Comparison of ENCODE assay signal across 11 cellular contexts in genomic region chr7:5217851-5218331, GRCh38. TPM values are rescaled to one million over a fixed set of nuclear protein-coding genes. Genes with fewer than 3 reads are reported as not detected.
DNase-seq lines count a peak whose midpoint lies in the region; ATAC-seq and TF ChIP-seq lines count a peak whose summit lies in the region.
"Had no signal": no experiment of that assay in that cellular context is flagged by ENCODE, and none has a peak within 500 bp of the region (broad histone marks: within the 10 kb centered on the region; RNA-seq: fewer than 3 reads in every experiment).

No MANE protein-coding gene starts in this region.

- H4K20me1 ChIP-seq in MM.1S (ENCODE audit: insufficient read depth, low read length): no peaks in the 10 kb centered on the region

- H3K9me3 ChIP-seq in heart left ventricle (no peaks in the 10 kb centered on the region), MM.1S (replicated peaks; ENCODE audit: insufficient read depth, low read length) (no peaks in the 10 kb centered on the region)

- H3K9me2 ChIP-seq in MM.1S (replicated peaks; ENCODE audit: insufficient read depth, low read length): no peaks in the 10 kb centered on the region

- H3K4me1 Mint-ChIP-seq in type B pancreatic cell (ENCODE audit: unreplicated experiment): peaks cover 12% of the 10 kb centered on the region
- H3K4me1 Mint-ChIP-seq: immature natural killer cell had no signal

- H3K27ac ChIP-seq in heart left ventricle (peak overlapping the region in 1 of 12 donors; percentile 78), MM.1S (ENCODE audit: low read length) (peak overlapping the region; percentile 84)
- H3K27ac ChIP-seq: epithelial cell of prostate had no signal

- no peak overlapping the region for H3K4me3 Mint-ChIP-seq in type B pancreatic cell
- H3K4me3 Mint-ChIP-seq: immature natural killer cell had no signal

- H3K9ac ChIP-seq in MM.1S (ENCODE audit: low read length): peak overlapping the region; percentile 25; the same call in 1 of the 2 replicates

- H3K27me3 ChIP-seq in heart left ventricle (no peaks in the 10 kb centered on the region), MM.1S (replicated peaks; ENCODE audit: insufficient read depth, low read length) (no peaks in the 10 kb centered on the region)

- peak overlapping the region; percentile 34; the same call in 1 of the 2 replicates for H3K4me2 ChIP-seq in MM.1S (ENCODE audit: low read depth, low read length)

- DNase-seq in cardiac septum (ENCODE audit: low spot score) (peak; percentile 54), heart left ventricle (no peak), MM.1S (no peak), type B pancreatic cell (ENCODE audit: extremely low spot score, unreplicated experiment) (no peak)
- no peak for DNase-seq in effector CD4-positive, alpha-beta T cell
- DNase-seq in stimulated activated CD4-positive, alpha-beta T cell treated with anti-CD3 and anti-CD28 coated beads, Interleukin-4, amount 100 ng/mL, for 24 hours: no peak
- DNase-seq: immature natural killer cell, NCI-H2227 treated with DMSO at 0.1 percent for 48 hours had no signal

- no peak overlapping the region for H3K4me3 ChIP-seq in heart left ventricle
- no peak overlapping the region; the same call in 1 of the 2 replicates for H3K4me3 ChIP-seq in MM.1S (ENCODE audit: low read length)

- TF ChIP-seq CTCF in heart left ventricle (IDR thresholded peaks at IDR 0.05) (no peak), MM.1S (IDR thresholded peaks at IDR 0.05; ENCODE audit: low read length) (no peak), type B pancreatic cell (conservative IDR thresholded peaks at IDR 0.05) (no peak)

- TF ChIP-seq POLR2A in heart left ventricle (IDR thresholded peaks at IDR 0.05): no peak

- ATAC-seq in heart left ventricle (no peak), HG02588 (IDR thresholded peaks at IDR 0.05; ENCODE audit: unreplicated experiment) (peak; percentile 19), HG03469 (IDR thresholded peaks at IDR 0.05; ENCODE audit: unreplicated experiment) (no peak)

- intact Hi-C loops in cardiac septum (cut with DNase I): no loop called here
- intact Hi-C loops in heart left ventricle (cut with DNase I): no loop called here

- peaks cover 48% of the 10 kb centered on the region for H3K36me3 Mint-ChIP-seq in type B pancreatic cell

- H3K9me3 Mint-ChIP-seq in type B pancreatic cell: no peaks in the 10 kb centered on the region
- H3K9me3 Mint-ChIP-seq: immature natural killer cell had no signal

- H3K4me1 ChIP-seq in heart left ventricle (peaks cover 0 to 21% (median 0%) of the 10 kb centered on the region in 12 donors), MM.1S (ENCODE audit: low read length) (peaks cover 18% of the 10 kb centered on the region)

- 91 to 97% (median 95%) methylated on average over 18 of the region's 18 CpGs for WGBS in heart left ventricle, 4 donors

- H3F3A ChIP-seq in MM.1S (ENCODE audit: insufficient read depth, low read length): peaks cover 19% of the 10 kb centered on the region

- H3K27me3 Mint-ChIP-seq in type B pancreatic cell: no peaks in the 10 kb centered on the region

- peak overlapping the region; percentile 48 for H3K27ac Mint-ChIP-seq in type B pancreatic cell

- H3K36me3 ChIP-seq in heart left ventricle (peaks cover 2 to 96% (median 89%) of the 10 kb centered on the region in 9 donors), MM.1S (replicated peaks; ENCODE audit: insufficient read depth, low read length) (0 out of 2 replicates have a peak, but pooled peaks cover 9% of the 10 kb centered on the region)

- 0 out of 2 replicates have a peak overlapping the region, but pooled peaks have one; percentile 16 for H2AFZ ChIP-seq in MM.1S (ENCODE audit: low read length)

- H3K79me2 ChIP-seq in MM.1S (ENCODE audit: low read length): peaks cover 12% of the 10 kb centered on the region; the same call in 1 of the 2 replicates

RNA-seq across cellular contexts. Expression of gene WIPI2, which starts 27.9 kb away (rescaled TPM):
- 45.3 TPM for total RNA-seq in cardiac septum
- total RNA-seq in heart left ventricle: 10 to 100 TPM; 39.0 to 90.4 (median 51.1) TPM
- polyA plus RNA-seq in heart left ventricle: 10 to 100 TPM; 18.6 to 43.1 TPM
- 84.3 and 89.5 TPM in 2 replicates for total RNA-seq in type B pancreatic cell (ENCODE audit: low replicate concordance)
